1 cellular context compared by ENCODE assay signal in the genomic region with DNA sequence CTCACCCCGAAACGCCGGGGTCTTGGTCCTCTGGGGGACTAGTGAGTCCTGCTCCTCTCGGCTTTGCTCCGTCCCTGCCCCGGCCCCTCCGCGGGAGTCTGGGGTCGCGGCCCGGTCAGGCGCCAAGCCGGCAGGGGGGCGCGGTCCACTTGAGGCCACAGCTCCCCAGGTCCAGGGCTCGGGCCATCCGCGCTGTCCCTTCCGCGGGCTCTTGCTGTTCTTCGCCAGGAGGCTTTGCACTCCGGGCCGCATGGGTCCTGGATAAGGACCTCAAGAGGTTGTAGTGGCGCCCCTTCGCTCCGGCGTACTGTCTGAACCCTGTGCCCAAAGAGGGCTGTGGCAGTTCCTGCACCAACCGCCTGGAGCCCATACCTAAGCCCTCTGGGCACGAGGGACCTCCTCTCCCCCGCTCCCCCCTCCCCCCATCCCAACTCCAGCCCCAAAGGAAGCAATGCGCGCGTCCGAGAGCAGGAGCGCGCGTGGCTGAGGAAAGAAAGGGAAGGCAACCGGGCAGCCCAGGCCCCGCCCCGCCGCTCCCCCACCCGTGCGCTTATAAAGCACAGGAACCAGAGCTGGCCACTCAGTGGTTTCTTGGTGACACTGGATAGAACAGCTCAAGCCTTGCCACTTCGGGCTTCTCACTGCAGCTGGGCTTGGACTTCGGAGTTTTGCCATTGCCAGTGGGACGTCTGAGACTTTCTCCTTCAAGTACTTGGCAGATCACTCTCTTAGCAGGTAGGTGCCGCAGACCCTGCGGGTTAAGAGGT.
TF ChIP-seq lines count a peak whose summit lies in the region.

A gene with protein sequence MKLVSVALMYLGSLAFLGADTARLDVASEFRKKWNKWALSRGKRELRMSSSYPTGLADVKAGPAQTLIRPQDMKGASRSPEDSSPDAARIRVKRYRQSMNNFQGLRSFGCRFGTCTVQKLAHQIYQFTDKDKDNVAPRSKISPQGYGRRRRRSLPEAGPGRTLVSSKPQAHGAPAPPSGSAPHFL (plus strand): TSS at position 579 of the 767 bp plus-strand sequence. CDS start 628 bp downstream, outside the sequence.

TF ChIP-seq in K562, 482 proteins besides CTCF, POLR2A, EP300 and RAD21 (continued from another document):
- TF ChIP-seq RREB1 (CRISPR knock-in tag; IDR thresholded peaks at IDR 0.05): no peak
- TF ChIP-seq RBM22 (IDR thresholded peaks at IDR 0.05; ENCODE audit: low read depth, low read length, poor library complexity, severe bottlenecking): no peak
- 0 out of 2 replicates have a peak, but pooled peaks have one; percentile 46 for TF ChIP-seq CTBP1 (IDR thresholded peaks at IDR 0.05; ENCODE audit: borderline replicate concordance)
- TF ChIP-seq PHF20 (IDR thresholded peaks at IDR 0.05; ENCODE audit: partially characterized antibody): peak; percentile 27
- TF ChIP-seq, protein P1, sequence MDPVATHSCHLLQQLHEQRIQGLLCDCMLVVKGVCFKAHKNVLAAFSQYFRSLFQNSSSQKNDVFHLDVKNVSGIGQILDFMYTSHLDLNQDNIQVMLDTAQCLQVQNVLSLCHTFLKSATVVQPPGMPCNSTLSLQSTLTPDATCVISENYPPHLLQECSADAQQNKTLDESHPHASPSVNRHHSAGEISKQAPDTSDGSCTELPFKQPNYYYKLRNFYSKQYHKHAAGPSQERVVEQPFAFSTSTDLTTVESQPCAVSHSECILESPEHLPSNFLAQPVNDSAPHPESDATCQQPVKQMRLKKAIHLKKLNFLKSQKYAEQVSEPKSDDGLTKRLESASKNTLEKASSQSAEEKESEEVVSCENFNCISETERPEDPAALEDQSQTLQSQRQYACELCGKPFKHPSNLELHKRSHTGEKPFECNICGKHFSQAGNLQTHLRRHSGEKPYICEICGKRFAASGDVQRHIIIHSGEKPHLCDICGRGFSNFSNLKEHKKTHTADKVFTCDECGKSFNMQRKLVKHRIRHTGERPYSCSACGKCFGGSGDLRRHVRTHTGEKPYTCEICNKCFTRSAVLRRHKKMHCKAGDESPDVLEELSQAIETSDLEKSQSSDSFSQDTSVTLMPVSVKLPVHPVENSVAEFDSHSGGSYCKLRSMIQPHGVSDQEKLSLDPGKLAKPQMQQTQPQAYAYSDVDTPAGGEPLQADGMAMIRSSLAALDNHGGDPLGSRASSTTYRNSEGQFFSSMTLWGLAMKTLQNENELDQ (CRISPR knock-in tag; IDR thresholded peaks at IDR 0.05; ENCODE audit: borderline replicate concordance): no peak; the same call in 1 of the 2 replicates
- TF ChIP-seq ZNF197 (CRISPR knock-in tag; IDR thresholded peaks at IDR 0.05; ENCODE audit: low read depth): no peak
- TF ChIP-seq, protein P2, sequence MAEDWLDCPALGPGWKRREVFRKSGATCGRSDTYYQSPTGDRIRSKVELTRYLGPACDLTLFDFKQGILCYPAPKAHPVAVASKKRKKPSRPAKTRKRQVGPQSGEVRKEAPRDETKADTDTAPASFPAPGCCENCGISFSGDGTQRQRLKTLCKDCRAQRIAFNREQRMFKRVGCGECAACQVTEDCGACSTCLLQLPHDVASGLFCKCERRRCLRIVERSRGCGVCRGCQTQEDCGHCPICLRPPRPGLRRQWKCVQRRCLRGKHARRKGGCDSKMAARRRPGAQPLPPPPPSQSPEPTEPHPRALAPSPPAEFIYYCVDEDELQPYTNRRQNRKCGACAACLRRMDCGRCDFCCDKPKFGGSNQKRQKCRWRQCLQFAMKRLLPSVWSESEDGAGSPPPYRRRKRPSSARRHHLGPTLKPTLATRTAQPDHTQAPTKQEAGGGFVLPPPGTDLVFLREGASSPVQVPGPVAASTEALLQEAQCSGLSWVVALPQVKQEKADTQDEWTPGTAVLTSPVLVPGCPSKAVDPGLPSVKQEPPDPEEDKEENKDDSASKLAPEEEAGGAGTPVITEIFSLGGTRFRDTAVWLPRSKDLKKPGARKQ (CRISPR knock-in tag; IDR thresholded peaks at IDR 0.05): no peak
- TF ChIP-seq MNT (conservative IDR thresholded peaks at IDR 0.05): no peak
- TF ChIP-seq SNIP1 (IDR thresholded peaks at IDR 0.05; ENCODE audit: low read depth): no peak
- no peak for TF ChIP-seq TEAD2 (tag; IDR thresholded peaks at IDR 0.05)
- TF ChIP-seq ATF7 (IDR thresholded peaks at IDR 0.05): no peak
- no peak for TF ChIP-seq ESRRA (IDR thresholded peaks at IDR 0.05; ENCODE audit: borderline replicate concordance, low read depth)
- TF ChIP-seq ZNF589 (CRISPR knock-in tag; IDR thresholded peaks at IDR 0.05; ENCODE audit: low read depth): no peak
- no peak for TF ChIP-seq ZFP36 (IDR thresholded peaks at IDR 0.05; ENCODE audit: low read depth, low read length, partially characterized antibody)
- TF ChIP-seq ZNF398 (CRISPR knock-in tag; IDR thresholded peaks at IDR 0.05): no peak
- no peak for TF ChIP-seq NKRF (IDR thresholded peaks at IDR 0.05; ENCODE audit: borderline replicate concordance)
- TF ChIP-seq ZNF165 (CRISPR knock-in tag; IDR thresholded peaks at IDR 0.05; ENCODE audit: borderline replicate concordance): no peak
- TF ChIP-seq, protein P3, sequence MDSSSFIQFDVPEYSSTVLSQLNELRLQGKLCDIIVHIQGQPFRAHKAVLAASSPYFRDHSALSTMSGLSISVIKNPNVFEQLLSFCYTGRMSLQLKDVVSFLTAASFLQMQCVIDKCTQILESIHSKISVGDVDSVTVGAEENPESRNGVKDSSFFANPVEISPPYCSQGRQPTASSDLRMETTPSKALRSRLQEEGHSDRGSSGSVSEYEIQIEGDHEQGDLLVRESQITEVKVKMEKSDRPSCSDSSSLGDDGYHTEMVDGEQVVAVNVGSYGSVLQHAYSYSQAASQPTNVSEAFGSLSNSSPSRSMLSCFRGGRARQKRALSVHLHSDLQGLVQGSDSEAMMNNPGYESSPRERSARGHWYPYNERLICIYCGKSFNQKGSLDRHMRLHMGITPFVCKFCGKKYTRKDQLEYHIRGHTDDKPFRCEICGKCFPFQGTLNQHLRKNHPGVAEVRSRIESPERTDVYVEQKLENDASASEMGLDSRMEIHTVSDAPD (CRISPR knock-in tag; IDR thresholded peaks at IDR 0.05): no peak
- no peak for TF ChIP-seq HDAC6 (IDR thresholded peaks at IDR 0.05; ENCODE audit: low read depth, low read length)
- peak; percentile 83; the same call in 1 of the 2 replicates for TF ChIP-seq ZBTB7A (IDR thresholded peaks at IDR 0.05; ENCODE audit: borderline replicate concordance, control insufficient read depth, low read depth, low read length)
- no peak for TF ChIP-seq PURB (CRISPR knock-in tag; IDR thresholded peaks at IDR 0.05; ENCODE audit: low read depth)
- no peak for TF ChIP-seq POLR3G (IDR thresholded peaks at IDR 0.05; ENCODE audit: extremely low read depth, insufficient read length, insufficient replicate concordance)
- TF ChIP-seq, protein P4, sequence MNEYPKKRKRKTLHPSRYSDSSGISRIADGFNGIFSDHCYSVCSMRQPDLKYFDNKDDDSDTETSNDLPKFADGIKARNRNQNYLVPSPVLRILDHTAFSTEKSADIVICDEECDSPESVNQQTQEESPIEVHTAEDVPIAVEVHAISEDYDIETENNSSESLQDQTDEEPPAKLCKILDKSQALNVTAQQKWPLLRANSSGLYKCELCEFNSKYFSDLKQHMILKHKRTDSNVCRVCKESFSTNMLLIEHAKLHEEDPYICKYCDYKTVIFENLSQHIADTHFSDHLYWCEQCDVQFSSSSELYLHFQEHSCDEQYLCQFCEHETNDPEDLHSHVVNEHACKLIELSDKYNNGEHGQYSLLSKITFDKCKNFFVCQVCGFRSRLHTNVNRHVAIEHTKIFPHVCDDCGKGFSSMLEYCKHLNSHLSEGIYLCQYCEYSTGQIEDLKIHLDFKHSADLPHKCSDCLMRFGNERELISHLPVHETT (CRISPR knock-in tag; conservative IDR thresholded peaks at IDR 0.05 in 1 of 2, IDR thresholded peaks at IDR 0.05 in 1 of 2): no peak
- no peak for TF ChIP-seq COPS2 (conservative IDR thresholded peaks at IDR 0.05)
- peak; percentile 50 for TF ChIP-seq L3MBTL2 (IDR thresholded peaks at IDR 0.05)
- no peak for TF ChIP-seq TAF7 (tag; IDR thresholded peaks at IDR 0.05)
- TF ChIP-seq HDAC1 (IDR thresholded peaks at IDR 0.05): 0 out of 4 replicates have a peak, but pooled peaks of 1 of the 2 experiments have one; percentile 9
- TF ChIP-seq, protein P5, sequence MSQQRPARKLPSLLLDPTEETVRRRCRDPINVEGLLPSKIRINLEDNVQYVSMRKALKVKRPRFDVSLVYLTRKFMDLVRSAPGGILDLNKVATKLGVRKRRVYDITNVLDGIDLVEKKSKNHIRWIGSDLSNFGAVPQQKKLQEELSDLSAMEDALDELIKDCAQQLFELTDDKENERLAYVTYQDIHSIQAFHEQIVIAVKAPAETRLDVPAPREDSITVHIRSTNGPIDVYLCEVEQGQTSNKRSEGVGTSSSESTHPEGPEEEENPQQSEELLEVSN (IDR thresholded peaks at IDR 0.05; ENCODE audit: borderline replicate concordance in 1 of 2, extremely low read depth in 1 of 2, insufficient read depth in 1 of 2, insufficient read length in 1 of 2, low read depth in 1 of 2, low read length in 1 of 2, poor library complexity in 1 of 2, severe bottlenecking in 1 of 2): peak in 1 of 2 experiments; percentile 27
- TF ChIP-seq ZNF707 (CRISPR knock-in tag; conservative IDR thresholded peaks at IDR 0.05): no peak
- peak; percentile 54; the same call in 1 of the 2 replicates for TF ChIP-seq PHF8 (IDR thresholded peaks at IDR 0.05; ENCODE audit: borderline replicate concordance, low read length)
